8 cellular contexts compared by ENCODE assay signal in genomic region chr19:3036119-3036794, GRCh38. TPM values are rescaled to one million over a fixed set of nuclear protein-coding genes. Genes with fewer than 3 reads are reported as not detected.
A peak's percentile ranks its signal among the peaks of the same experiment; 100 is the strongest.
DNase-seq lines count a peak whose midpoint lies in the region; ATAC-seq, FAIRE-seq and TF ChIP-seq lines count a peak whose summit lies in the region.

No MANE protein-coding gene starts in this region.

- peak; percentile 95 for DNase-seq in DMS53 (lab: John Stamatoyannopoulos, UW)
- DNase-seq in HCT116 (ENCODE audit: low read depth, low spot score), result peak; percentile 82
- peak; percentile 93 for DNase-seq in NCI-H1105 treated with DMSO at 0.1 percent for 48 hours (lab: John Stamatoyannopoulos, UW)
- peak; percentile 88 for DNase-seq in activated naive CD8-positive, alpha-beta T cell treated with anti-CD3 and anti-CD28 coated beads, Interleukin-2, amount 50 U/mL, for 24 hours
- DNase-seq in Right ventricle myocardium superior, result peak; percentile 97
- peak; percentile 95 to 99 (median 97) for DNase-seq in pancreas
- peak; percentile 93 to 94 for DNase-seq in thyroid gland

- H3K27me3 ChIP-seq in HCT116 (ENCODE audit: insufficient read depth, low read length) (no peaks in the 10 kb centered on the region; the same call in 1 of the 2 replicates), SU-DHL-6 (ENCODE audit: low read length) (no peaks in the 10 kb centered on the region), pancreas (no peaks in the 10 kb centered on the region), thyroid gland (no peaks in the 10 kb centered on the region)

- H3K9me2 ChIP-seq in HCT116 (ENCODE audit: insufficient read depth) (no peaks in the 10 kb centered on the region), SU-DHL-6 (replicated peaks; ENCODE audit: insufficient read depth, low read length) (no peaks in the 10 kb centered on the region)

- TF ChIP-seq CTCF in HCT116 (IDR thresholded peaks at IDR 0.05 in 2 of 3, conservative IDR thresholded peaks at IDR 0.05 in 1 of 3; ENCODE audit: borderline replicate concordance in 1 of 3, insufficient read depth in 1 of 3, low read depth in 2 of 3, low read length in 2 of 3) (no peak), SU-DHL-6 (IDR thresholded peaks at IDR 0.05; ENCODE audit: insufficient read depth, low read length, poor library complexity, severe bottlenecking) (no peak), pancreas (IDR thresholded peaks at IDR 0.05) (no peak), thyroid gland (IDR thresholded peaks at IDR 0.05) (no peak)

- peak overlapping the region; percentile 95 for H3K27ac Mint-ChIP-seq in activated naive CD8-positive, alpha-beta T cell treated with anti-CD3 and anti-CD28 coated beads, Interleukin-2, amount 50 U/mL, for 24 hours

- no peak for FAIRE-seq in pancreas (lab: Jason Lieb, UNC)

- no TSS peak for BruUV-seq in HCT116 (replicated peaks; lab: Mats Ljungman, UMichigan)

- H3K4me3 ChIP-seq in HCT116 (replicated peaks in 1 of 2; ENCODE audit: low read depth in 1 of 2, low read length in 2 of 2) (peak overlapping the region; percentile 49 to 70), SU-DHL-6 (ENCODE audit: insufficient read depth, low read length, poor library complexity, severe bottlenecking) (peak overlapping the region; percentile 74), pancreas (peak overlapping the region in 3 of 4 donors; percentile 18 to 47 (median 43)), thyroid gland (replicated peaks in 1 of 3) (peak overlapping the region in 2 of 3 donors; percentile 27 to 42)

- H3K4me3 Mint-ChIP-seq in activated naive CD8-positive, alpha-beta T cell treated with anti-CD3 and anti-CD28 coated beads, Interleukin-2, amount 50 U/mL, for 24 hours, result peak overlapping the region; percentile 82

- H3K27me3 Mint-ChIP-seq in activated naive CD8-positive, alpha-beta T cell treated with anti-CD3 and anti-CD28 coated beads, Interleukin-2, amount 50 U/mL, for 24 hours, result peaks cover 14% of the 10 kb centered on the region

- RAD21 ChIA-PET in HCT116 (lab: Charles Lee; ENCODE audit: low non-redundant PET in 1 of 2, low total read pairs in 2 of 2, uncharacterized antibody in 2 of 2, unreplicated experiment in 2 of 2), result interaction anchor here (0.6 to 1.4 kb wide), 5 partner anchors 10 to 86 kb away, joined by 3 to 4 read pairs (median 4); no protein-coding TSS in a partner anchor

- peaks cover 3% of the 10 kb centered on the region for H3K36me3 Mint-ChIP-seq in activated naive CD8-positive, alpha-beta T cell treated with anti-CD3 and anti-CD28 coated beads, Interleukin-2, amount 50 U/mL, for 24 hours (ENCODE audit: low read depth)

- CTCF ChIA-PET in HCT116 (lab: Charles Lee), result interaction anchor here (0.6 to 2.0 kb wide), 13 partner anchors 8 to 951 kb away, joined by 3 to 20 read pairs (median 5); no protein-coding TSS in a partner anchor

- peak; percentile 78 for ATAC-seq in HCT116
- peak; percentile 65 for ATAC-seq in activated naive CD8-positive, alpha-beta T cell treated with anti-CD3 and anti-CD28 coated beads, Interleukin-2, amount 50 U/mL, for 24 hours
- peak; percentile 93 for ATAC-seq in Right ventricle myocardium superior (ENCODE audit: poor library complexity)
- peak; percentile 83 to 91 (median 88) for ATAC-seq in pancreas

- 0 to 1% methylated on average over 42 of the region's 42 CpGs for WGBS in pancreas, 2 donors
- 2 to 13% methylated on average over 3 to 9 of the region's 42 CpGs for WGBS in thyroid gland, 2 donors

- H3K4me2 ChIP-seq in HCT116 (ENCODE audit: low read length) (peak overlapping the region; percentile 98), SU-DHL-6 (ENCODE audit: low read depth, low read length, poor library complexity, severe bottlenecking) (peak overlapping the region; percentile 74)

- H3K9ac ChIP-seq in HCT116 (ENCODE audit: low read length), result peak overlapping the region; percentile 75
- peak overlapping the region; percentile 73 for H3K9ac ChIP-seq in SU-DHL-6 (ENCODE audit: low read length)

- H3K79me2 ChIP-seq in HCT116 (ENCODE audit: insufficient read depth, low read length), result no peaks in the 10 kb centered on the region
- H3K79me2 ChIP-seq in SU-DHL-6 (ENCODE audit: insufficient read depth, low read length), result no peaks in the 10 kb centered on the region

- H3K4me1 Mint-ChIP-seq in activated naive CD8-positive, alpha-beta T cell treated with anti-CD3 and anti-CD28 coated beads, Interleukin-2, amount 50 U/mL, for 24 hours, result peaks cover 30% of the 10 kb centered on the region

- intact Hi-C loops in HCT116 (cut with micrococcal nuclease) (no loop called here), Right ventricle myocardium superior (cut with DNase I) (no loop called here), pancreas (cut with DNase I) (no loop called here), thyroid gland (cut with DNase I) (no loop called here)

- no peaks in the 10 kb centered on the region for H3K9me3 Mint-ChIP-seq in activated naive CD8-positive, alpha-beta T cell treated with anti-CD3 and anti-CD28 coated beads, Interleukin-2, amount 50 U/mL, for 24 hours

- H3K36me3 ChIP-seq in HCT116 (ENCODE audit: control insufficient read depth in 1 of 2, insufficient read depth in 2 of 2, low read length in 2 of 2), result no peaks in the 10 kb centered on the region
- H3K36me3 ChIP-seq in SU-DHL-6 (ENCODE audit: low read length), result no peaks in the 10 kb centered on the region
- H3K36me3 ChIP-seq in pancreas, result no peaks in the 10 kb centered on the region
- no peaks in the 10 kb centered on the region for H3K36me3 ChIP-seq in thyroid gland

- H3K4me1 ChIP-seq in HCT116 (ENCODE audit: control insufficient read depth in 1 of 2, insufficient read depth in 2 of 2, low read length in 2 of 2), result peaks cover 34 to 61% of the 10 kb centered on the region in 2 experiments
- H3K4me1 ChIP-seq in pancreas, result peaks cover 0 to 8% (median 0%) of the 10 kb centered on the region in 3 donors
- peaks cover 11 to 25% of the 10 kb centered on the region in 2 donors for H3K4me1 ChIP-seq in thyroid gland

- H3F3A ChIP-seq in SU-DHL-6 (ENCODE audit: insufficient read depth), result no peaks in the 10 kb centered on the region

- no peaks in the 10 kb centered on the region for H3K9me3 ChIP-seq in HCT116 (ENCODE audit: control insufficient read depth in 1 of 2, insufficient read depth in 1 of 2, low read depth in 1 of 2, low read length in 2 of 2)
- no peaks in the 10 kb centered on the region for H3K9me3 ChIP-seq in SU-DHL-6 (ENCODE audit: insufficient read depth, low read length)
- no peaks in the 10 kb centered on the region for H3K9me3 ChIP-seq in pancreas
- H3K9me3 ChIP-seq in thyroid gland, result no peaks in the 10 kb centered on the region

- peak overlapping the region; percentile 98 for H2AFZ ChIP-seq in HCT116 (ENCODE audit: low read depth, low read length, poor library complexity, severe bottlenecking)
- H2AFZ ChIP-seq in SU-DHL-6 (ENCODE audit: low read depth, low read length, severe bottlenecking), result peak overlapping the region; percentile 86

- no peak for TF ChIP-seq RAD21 in HCT116 (IDR thresholded peaks at IDR 0.05; ENCODE audit: low read depth)

- H4K20me1 ChIP-seq in HCT116 (ENCODE audit: insufficient read depth) (no peaks in the 10 kb centered on the region), SU-DHL-6 (ENCODE audit: low read depth, low read length) (no peaks in the 10 kb centered on the region)

- H3K27ac ChIP-seq in HCT116 (ENCODE audit: low read depth, low read length) (peak overlapping the region; percentile 94), SU-DHL-6 (ENCODE audit: low read depth, low read length) (peak overlapping the region; percentile 59), pancreas (peak overlapping the region; percentile 53 to 90 (median 80)), thyroid gland (peak overlapping the region; percentile 77 to 95 (median 94))

- POLR2A ChIA-PET in HCT116 (lab: Charles Lee), result interaction anchor here (0.6 to 1.6 kb wide), 10 partner anchors 16 to 573 kb away, joined by 3 to 8 read pairs (median 3); no protein-coding TSS in a partner anchor

- TF ChIP-seq POLR2A in HCT116 (IDR thresholded peaks at IDR 0.05; ENCODE audit: borderline replicate concordance, extremely low read depth, insufficient read depth, insufficient read length) (no peak), thyroid gland (IDR thresholded peaks at IDR 0.05) (peak in 1 of 2 donors; percentile 42)

TF ChIP-seq in HCT116, 20 proteins besides CTCF, POLR2A, EP300 and RAD21 (continues in another document):
- TF ChIP-seq CBX3 (IDR thresholded peaks at IDR 0.05; ENCODE audit: low read depth) (peak; percentile 26; the same call in 1 of the 2 replicates), MAX (IDR thresholded peaks at IDR 0.05) (peak; percentile 61)

RNA-seq across cellular contexts. Expression of gene TLE2, which starts 7.2 kb away (rescaled TPM):
- total RNA-seq in HCT116 (2021; ENCODE audit: unreplicated experiment) (35.6 TPM), Right ventricle myocardium superior (55.7 TPM), pancreas (10 to 100 TPM; 16.4 to 38.0 (median 21.8) TPM), thyroid gland (100 to 1,000 TPM in 1 of 4 donors, 10 to 100 TPM in 3; 81.3 to 114 (median 90.3) TPM)
- polyA plus RNA-seq in HCT116 (2012), result 41.3 and 49.3 TPM in 2 replicates
- 10 to 100 TPM; 72.6 to 81.9 TPM for polyA plus RNA-seq in pancreas

RNA-seq across cellular contexts. Expression of gene TLE5, which starts 26.0 kb away (rescaled TPM):
- total RNA-seq in HCT116 (2021; ENCODE audit: unreplicated experiment) (263 TPM), Right ventricle myocardium superior (760 TPM), pancreas (100 to 1,000 TPM; 165 to 250 (median 204) TPM), thyroid gland (100 to 1,000 TPM; 398 to 892 (median 498) TPM)
- polyA plus RNA-seq in HCT116 (2012), result 320 and 329 TPM in 2 replicates
- polyA plus RNA-seq in pancreas, result 100 to 1,000 TPM; 539 to 573 TPM

RNA-seq across cellular contexts. Expression of gene GNA11, which starts 57.9 kb away (rescaled TPM):
- total RNA-seq in HCT116 (2021; ENCODE audit: unreplicated experiment), result 56.5 TPM
- 48.4 and 50.8 TPM in 2 replicates for polyA plus RNA-seq in HCT116 (2012)
- total RNA-seq in Right ventricle myocardium superior, result 61.3 TPM
- total RNA-seq in pancreas, result 10 to 100 TPM; 17.4 to 28.0 (median 23.6) TPM
- 10 to 100 TPM; 25.6 to 28.4 TPM for polyA plus RNA-seq in pancreas
- 10 to 100 TPM; 49.9 to 69.6 (median 63.8) TPM for total RNA-seq in thyroid gland

RNA-seq across cellular contexts. Expression of gene TLE6, which starts 58.9 kb away (rescaled TPM):
- total RNA-seq in HCT116 (2021; ENCODE audit: unreplicated experiment), result 10.9 TPM
- 12.5 and 15.2 TPM in 2 replicates for polyA plus RNA-seq in HCT116 (2012)
- 0.70 TPM for total RNA-seq in Right ventricle myocardium superior
- total RNA-seq in pancreas, result 1 to 10 TPM in 4 of 6 donors, under 1 TPM in 2; 0.97 to 1.6 (median 1.1) TPM
- 1 to 10 TPM; 6.7 to 8.5 TPM for polyA plus RNA-seq in pancreas
- 10 to 100 TPM in 3 of 4 donors, 1 to 10 TPM in 1; 2.4 to 20.7 (median 11.6) TPM for total RNA-seq in thyroid gland

Comparison
In these comparisons a context has a peak if more than half of its experiments do, and no peak if none do; other contexts are left out.
1. Peak in every context shown above with its lines: DNase-seq, ATAC-seq, H3K4me3 ChIP-seq and H3K27ac ChIP-seq.